In the genomic region with DNA sequence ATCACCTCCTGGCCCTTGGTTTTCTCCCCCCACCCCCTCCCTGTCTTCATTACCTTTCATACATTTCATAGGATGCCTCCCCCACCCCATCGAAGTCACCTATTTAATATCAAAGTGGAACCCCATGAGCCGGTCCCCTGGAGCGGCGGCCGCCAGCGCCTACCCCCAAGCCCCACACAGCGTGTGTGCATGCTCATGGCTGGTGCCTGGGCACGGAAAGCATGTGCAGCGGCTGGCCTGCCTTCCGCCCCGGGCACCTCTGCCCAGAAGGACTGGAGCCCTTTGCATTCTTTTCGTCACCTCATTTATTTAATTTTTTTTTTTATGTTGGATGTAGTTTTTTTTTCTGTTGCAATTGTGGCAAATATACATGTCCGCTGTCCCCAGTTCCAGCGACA, we compare ENCODE assay signal across 1 cellular context.
TF ChIP-seq lines count a peak whose summit lies in the region.

No MANE protein-coding gene starts in this region.

TF ChIP-seq in GM23338, 12 proteins besides CTCF, POLR2A, EP300 and RAD21 (continued from another document):
- no peak for TF ChIP-seq ZNF462 (CRISPR knock-in tag; IDR thresholded peaks at IDR 0.05)
- no peak for TF ChIP-seq JUNB (IDR thresholded peaks at IDR 0.05; ENCODE audit: unreplicated experiment)
- TF ChIP-seq EZH2phosphoT487 (IDR thresholded peaks at IDR 0.05; ENCODE audit: unreplicated experiment): no peak
- TF ChIP-seq ZNF114 (CRISPR knock-in tag; IDR thresholded peaks at IDR 0.05): no peak
- TF ChIP-seq EZH2 (IDR thresholded peaks at IDR 0.05; ENCODE audit: low read depth, unreplicated experiment): no peak
- TF ChIP-seq, protein P1, sequence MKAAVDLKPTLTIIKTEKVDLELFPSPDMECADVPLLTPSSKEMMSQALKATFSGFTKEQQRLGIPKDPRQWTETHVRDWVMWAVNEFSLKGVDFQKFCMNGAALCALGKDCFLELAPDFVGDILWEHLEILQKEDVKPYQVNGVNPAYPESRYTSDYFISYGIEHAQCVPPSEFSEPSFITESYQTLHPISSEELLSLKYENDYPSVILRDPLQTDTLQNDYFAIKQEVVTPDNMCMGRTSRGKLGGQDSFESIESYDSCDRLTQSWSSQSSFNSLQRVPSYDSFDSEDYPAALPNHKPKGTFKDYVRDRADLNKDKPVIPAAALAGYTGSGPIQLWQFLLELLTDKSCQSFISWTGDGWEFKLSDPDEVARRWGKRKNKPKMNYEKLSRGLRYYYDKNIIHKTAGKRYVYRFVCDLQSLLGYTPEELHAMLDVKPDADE (IDR thresholded peaks at IDR 0.05): no peak
- TF ChIP-seq NANOG (IDR thresholded peaks at IDR 0.05; ENCODE audit: borderline replicate concordance): no peak
- TF ChIP-seq ZNF331 (CRISPR knock-in tag; IDR thresholded peaks at IDR 0.05; ENCODE audit: low read depth): no peak
- TF ChIP-seq STAT1 (IDR thresholded peaks at IDR 0.05; ENCODE audit: unreplicated experiment): no peak
- TF ChIP-seq POLR2AphosphoS5 (IDR thresholded peaks at IDR 0.05; ENCODE audit: low read depth): no peak
- TF ChIP-seq, protein P2, sequence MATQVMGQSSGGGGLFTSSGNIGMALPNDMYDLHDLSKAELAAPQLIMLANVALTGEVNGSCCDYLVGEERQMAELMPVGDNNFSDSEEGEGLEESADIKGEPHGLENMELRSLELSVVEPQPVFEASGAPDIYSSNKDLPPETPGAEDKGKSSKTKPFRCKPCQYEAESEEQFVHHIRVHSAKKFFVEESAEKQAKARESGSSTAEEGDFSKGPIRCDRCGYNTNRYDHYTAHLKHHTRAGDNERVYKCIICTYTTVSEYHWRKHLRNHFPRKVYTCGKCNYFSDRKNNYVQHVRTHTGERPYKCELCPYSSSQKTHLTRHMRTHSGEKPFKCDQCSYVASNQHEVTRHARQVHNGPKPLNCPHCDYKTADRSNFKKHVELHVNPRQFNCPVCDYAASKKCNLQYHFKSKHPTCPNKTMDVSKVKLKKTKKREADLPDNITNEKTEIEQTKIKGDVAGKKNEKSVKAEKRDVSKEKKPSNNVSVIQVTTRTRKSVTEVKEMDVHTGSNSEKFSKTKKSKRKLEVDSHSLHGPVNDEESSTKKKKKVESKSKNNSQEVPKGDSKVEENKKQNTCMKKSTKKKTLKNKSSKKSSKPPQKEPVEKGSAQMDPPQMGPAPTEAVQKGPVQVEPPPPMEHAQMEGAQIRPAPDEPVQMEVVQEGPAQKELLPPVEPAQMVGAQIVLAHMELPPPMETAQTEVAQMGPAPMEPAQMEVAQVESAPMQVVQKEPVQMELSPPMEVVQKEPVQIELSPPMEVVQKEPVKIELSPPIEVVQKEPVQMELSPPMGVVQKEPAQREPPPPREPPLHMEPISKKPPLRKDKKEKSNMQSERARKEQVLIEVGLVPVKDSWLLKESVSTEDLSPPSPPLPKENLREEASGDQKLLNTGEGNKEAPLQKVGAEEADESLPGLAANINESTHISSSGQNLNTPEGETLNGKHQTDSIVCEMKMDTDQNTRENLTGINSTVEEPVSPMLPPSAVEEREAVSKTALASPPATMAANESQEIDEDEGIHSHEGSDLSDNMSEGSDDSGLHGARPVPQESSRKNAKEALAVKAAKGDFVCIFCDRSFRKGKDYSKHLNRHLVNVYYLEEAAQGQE (IDR thresholded peaks at IDR 0.05; ENCODE audit: unreplicated experiment): no peak
